ENCODE assay signal across 12 cellular contexts in the genomic region with DNA sequence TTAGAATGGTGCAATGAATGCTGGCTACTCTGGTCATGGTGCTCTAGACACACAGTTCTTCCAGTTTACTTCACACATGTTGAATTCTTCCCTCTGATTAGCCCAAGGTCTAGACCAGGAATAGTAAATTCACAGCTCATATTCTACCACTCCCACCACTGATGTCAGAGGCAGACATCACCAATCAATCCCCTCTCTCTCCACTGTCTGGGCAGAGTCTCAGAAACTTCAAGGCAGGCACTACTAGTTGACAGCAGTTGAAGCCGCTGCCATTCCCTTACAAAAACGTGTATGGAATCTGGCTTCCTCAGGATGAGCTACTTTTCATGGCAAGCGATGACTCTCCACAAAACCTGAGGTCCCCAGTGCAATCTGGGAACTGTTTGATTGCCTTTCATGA.
A peak's percentile ranks its signal among the peaks of the same experiment; 100 is the strongest.
DNase-seq lines count a peak whose midpoint lies in the region; ATAC-seq, FAIRE-seq and TF ChIP-seq lines count a peak whose summit lies in the region.
"Had no signal": no experiment of that assay in that cellular context is flagged by ENCODE, and none has a peak within 500 bp of the region (broad histone marks: within the 10 kb centered on the region; RNA-seq: fewer than 3 reads in every experiment).

No MANE protein-coding gene starts in this region.

- H3K36me3 Mint-ChIP-seq in HFFc6 (ENCODE audit: low read depth) (peaks cover 5% of the 10 kb centered on the region), astrocyte (ENCODE audit: low read depth, unreplicated experiment) (peaks cover 3% of the 10 kb centered on the region), immature natural killer cell (peaks cover 0 to 4% (median 0%) of the 10 kb centered on the region in 3 donors)
- H3K36me3 Mint-ChIP-seq: stimulated activated memory B cell treated with anti-CD40 and anti-IgM and Interleukin-4, amounts not matched to agents 10 μg/mL and 1 μg/mL and 100 μg/mL, for 72 hours had no signal

- no peaks in the 10 kb centered on the region for H4K20me1 ChIP-seq in astrocyte (ENCODE audit: insufficient read depth, low read length)

- peaks cover 51% of the 10 kb centered on the region for H3K4me1 ChIP-seq in astrocyte (ENCODE audit: insufficient read depth, low read length)
- H3K4me1 ChIP-seq in gastrocnemius medialis, result peaks cover 48 to 81% of the 10 kb centered on the region in 2 donors
- no peaks in the 10 kb centered on the region for H3K4me1 ChIP-seq in lower lobe of right lung
- H3K4me1 ChIP-seq: adrenal gland had no signal

- ATAC-seq in Right ventricle myocardium superior (ENCODE audit: poor library complexity) (peak; percentile 34), gastrocnemius medialis (no peak), lower lobe of right lung (no peak)
- ATAC-seq: stimulated activated memory B cell treated with anti-CD40 and anti-IgM and Interleukin-4, amounts not matched to agents 10 μg/mL and 1 μg/mL and 100 μg/mL, for 72 hours had no signal

- peak in 1 of 2 donors; percentile 9 for TF ChIP-seq POLR2A in gastrocnemius medialis (IDR thresholded peaks at IDR 0.05)

- no peak overlapping the region for H3K9ac ChIP-seq in astrocyte (ENCODE audit: low read length)

- H3K4me1 Mint-ChIP-seq in HFFc6 (ENCODE audit: low read depth), result peaks cover 91% of the 10 kb centered on the region
- H3K4me1 Mint-ChIP-seq in astrocyte (ENCODE audit: low read depth, unreplicated experiment), result peaks cover 34% of the 10 kb centered on the region
- H3K4me1 Mint-ChIP-seq in immature natural killer cell, result peaks cover 19 to 21% of the 10 kb centered on the region in 2 donors

- no peak overlapping the region for H2AFZ ChIP-seq in astrocyte (ENCODE audit: low read depth, low read length)

- intact Hi-C loops in Right ventricle myocardium superior (cut with DNase I), result no loop called here
- intact Hi-C loops in gastrocnemius medialis (cut with DNase I; ENCODE audit: low total_unique reads), result loop anchor here (10.0 kb wide), 1 partner anchor 717 kb away; the partner anchor contains the start of gene FBXO31
- intact Hi-C loops in lower lobe of right lung (cut with DNase I), result no loop called here

- TF ChIP-seq CTCF in HFFc6 (IDR thresholded peaks at IDR 0.05), result no peak
- TF ChIP-seq CTCF in astrocyte (IDR thresholded peaks at IDR 0.05; ENCODE audit: insufficient read depth, low read depth, low read length), result no peak
- no peak for TF ChIP-seq CTCF in gastrocnemius medialis (IDR thresholded peaks at IDR 0.05 in 4 of 5, conservative IDR thresholded peaks at IDR 0.05 in 1 of 5)
- TF ChIP-seq CTCF in lower lobe of right lung (IDR thresholded peaks at IDR 0.05), result no peak

- in situ Hi-C loops in gastrocnemius medialis (cut with MboI; ENCODE audit: low sequenced_read_pairs in 4 of 4), result no loop called here

- H3K9me3 Mint-ChIP-seq in HFFc6, result peaks cover 5% of the 10 kb centered on the region; the same call in 1 of the 2 replicates
- peaks cover 7% of the 10 kb centered on the region for H3K9me3 Mint-ChIP-seq in astrocyte (ENCODE audit: unreplicated experiment)
- H3K9me3 Mint-ChIP-seq in immature natural killer cell, result no peaks in the 10 kb centered on the region

- H3K9me3 ChIP-seq in astrocyte (ENCODE audit: insufficient read depth, low read depth, low read length), result no peaks in the 10 kb centered on the region
- H3K9me3 ChIP-seq in gastrocnemius medialis, result no peaks in the 10 kb centered on the region
- H3K9me3 ChIP-seq in lower lobe of right lung, result no peaks in the 10 kb centered on the region
- H3K9me3 ChIP-seq: adrenal gland had no signal

- peak; percentile 70 for FAIRE-seq in astrocyte (lab: Jason Lieb, UNC)

- peak overlapping the region; percentile 8 for H3K4me2 ChIP-seq in astrocyte (ENCODE audit: low read length)

- no peaks in the 10 kb centered on the region for H3K27me3 ChIP-seq in astrocyte (ENCODE audit: insufficient read depth, low read length)
- H3K27me3 ChIP-seq in gastrocnemius medialis, result no peaks in the 10 kb centered on the region
- peaks cover 18% of the 10 kb centered on the region for H3K27me3 ChIP-seq in lower lobe of right lung (ENCODE audit: low read depth)
- H3K27me3 ChIP-seq: adrenal gland had no signal

- H3K27ac Mint-ChIP-seq in HFFc6, result peak overlapping the region; percentile 41
- peak overlapping the region; percentile 64 for H3K27ac Mint-ChIP-seq in astrocyte (ENCODE audit: unreplicated experiment)
- H3K27ac Mint-ChIP-seq in immature natural killer cell, result no peak overlapping the region
- H3K27ac Mint-ChIP-seq: stimulated activated memory B cell treated with anti-CD40 and anti-IgM and Interleukin-4, amounts not matched to agents 10 μg/mL and 1 μg/mL and 100 μg/mL, for 72 hours had no signal

- H3K27ac ChIP-seq in astrocyte (ENCODE audit: low read depth, low read length) (no peak overlapping the region), gastrocnemius medialis (peak overlapping the region; percentile 85 to 96 (median 92)), lower lobe of right lung (no peak overlapping the region)
- H3K27ac ChIP-seq: adrenal gland, epithelial cell of prostate had no signal

- H3K4me3 Mint-ChIP-seq in HFFc6 (no peak overlapping the region), astrocyte (ENCODE audit: unreplicated experiment) (peak overlapping the region; percentile 24), immature natural killer cell (no peak overlapping the region)
- H3K4me3 Mint-ChIP-seq: stimulated activated memory B cell treated with anti-CD40 and anti-IgM and Interleukin-4, amounts not matched to agents 10 μg/mL and 1 μg/mL and 100 μg/mL, for 72 hours had no signal

- no peaks in the 10 kb centered on the region for H3K36me3 ChIP-seq in astrocyte (ENCODE audit: insufficient read depth, low read length)
- H3K36me3 ChIP-seq in gastrocnemius medialis, result no peaks in the 10 kb centered on the region
- no peaks in the 10 kb centered on the region for H3K36me3 ChIP-seq in lower lobe of right lung
- H3K36me3 ChIP-seq: adrenal gland had no signal

- peak; percentile 38 for DNase-seq in HFFc6
- DNase-seq in astrocyte (ENCODE audit: low read depth), result peak; percentile 84
- no peak for DNase-seq in Right ventricle myocardium superior
- DNase-seq in gastrocnemius medialis, result peak in 1 of 2 donors; percentile 51
- DNase-seq in immature natural killer cell, result no peak
- DNase-seq in stimulated activated CD4-positive, alpha-beta T cell treated with anti-CD3 and anti-CD28 coated beads, Interleukin-2, amount 100 ng/mL, for 48 hours, result no peak
- no peak for DNase-seq in lower lobe of right lung
- DNase-seq: adrenal gland, NCI-H1417, T-helper 9 cell had no signal

- H3K27me3 Mint-ChIP-seq in HFFc6 (ENCODE audit: insufficient read depth) (no peaks in the 10 kb centered on the region; the same call in 1 of the 2 replicates), astrocyte (ENCODE audit: low read depth, unreplicated experiment) (no peaks in the 10 kb centered on the region), immature natural killer cell (ENCODE audit: low read depth in 3 of 3) (peaks cover 2 to 3% (median 2%) of the 10 kb centered on the region in 3 donors)

- H3K79me2 ChIP-seq in astrocyte (ENCODE audit: insufficient read depth, low read length), result no peaks in the 10 kb centered on the region

- H3K4me3 ChIP-seq in astrocyte (ENCODE audit: insufficient read depth, low read depth, low read length) (no peak overlapping the region), gastrocnemius medialis (no peak overlapping the region), lower lobe of right lung (no peak overlapping the region)
- H3K4me3 ChIP-seq: adrenal gland had no signal

Comparison
In these comparisons a context has a peak if more than half of its experiments do, and no peak if none do; other contexts are left out.
1. DNase-seq: peak in HFFc6 (single experiment) and astrocyte (single experiment); none in Right ventricle myocardium superior (single experiment), immature natural killer cell (0 of 3), stimulated activated CD4-positive, alpha-beta T cell treated with anti-CD3 and anti-CD28 coated beads, Interleukin-2, amount 100 ng/mL, for 48 hours (0 of 2) and lower lobe of right lung (single experiment).
2. H3K27ac Mint-ChIP-seq: peak in HFFc6 (single experiment) and astrocyte (single experiment); none in immature natural killer cell (0 of 6).
3. H3K27ac ChIP-seq: peak in gastrocnemius medialis (4 of 4); none in astrocyte (single experiment) and lower lobe of right lung (single experiment).